30 cellular contexts compared by ENCODE assay signal in genomic region chr7:157485961-157486510, GRCh38.
"Had no signal": no experiment of that assay in that cellular context is flagged by ENCODE, and none has a peak within 500 bp of the region (broad histone marks: within the 10 kb centered on the region; RNA-seq: fewer than 3 reads in every experiment).

No MANE protein-coding gene starts in this region.

- H3K27ac ChIP-seq: cardiac muscle cell, colonic mucosa, dorsolateral prefrontal cortex, pancreas, prostate gland, thyroid gland, upper lobe of left lung, WERI-Rb-1 had no signal

- DNase-seq: activated CD4-positive, alpha-beta T cell treated with anti-CD3 and anti-CD28 coated beads for 48 hours; activated naive CD4-positive, alpha-beta T cell treated with Interleukin-2 at 50 U/mL for 16 hours; anterior cingulate cortex; cerebellar nuclear complex; colonic mucosa; dorsolateral prefrontal cortex; effector memory CD8-positive, alpha-beta T cell; foreskin fibroblast; hypothalamus; immature natural killer cell; natural killer cell; retina; small intestine; stimulated activated CD4-positive, alpha-beta T cell treated with anti-CD3 and anti-CD28 coated beads, Interleukin-1b, Interleukin-23, amount 100 ng/mL, for 48 hours; stimulated activated CD4-positive, alpha-beta T cell treated with anti-CD3 and anti-CD28 coated beads, Interleukin-4, amount 100 ng/mL, for 4 hours; stimulated activated CD8-positive, alpha-beta memory T cell treated with anti-CD3 and anti-CD28 coated beads, Interleukin-4, amount 100 ng/mL, for 48 hours; stimulated activated naive CD8-positive, alpha-beta T cell treated with anti-CD3 and anti-CD28 coated beads, Interleukin-15, amount 100 ng/mL, for 72 hours; T-helper 9 cell; thyroid gland; upper lobe of left lung; WERI-Rb-1 had no signal

- H3K9me3 ChIP-seq: colonic mucosa, pancreas, prostate gland, thyroid gland had no signal

- H3K4me3 ChIP-seq: cardiac muscle cell, colonic mucosa, dorsolateral prefrontal cortex, pancreas, prostate gland, thyroid gland, upper lobe of left lung had no signal

- H3K9me3 Mint-ChIP-seq: effector memory CD8-positive, alpha-beta T cell; natural killer cell; stimulated activated naive CD8-positive, alpha-beta T cell treated with anti-CD3 and anti-CD28 coated beads, Interleukin-15, amount 100 ng/mL, for 72 hours had no signal

- H3K4me1 ChIP-seq: colonic mucosa, pancreas, prostate gland, thyroid gland, upper lobe of left lung had no signal

- H3K27me3 ChIP-seq: cardiac muscle cell, colonic mucosa, pancreas, thyroid gland, upper lobe of left lung had no signal

- H3K27ac Mint-ChIP-seq: activated naive CD8-positive, alpha-beta T cell; effector memory CD8-positive, alpha-beta T cell; immature natural killer cell; natural killer cell; stimulated activated memory B cell treated with anti-CD40 and anti-IgM and Interleukin-4, amounts not matched to agents 10 μg/mL and 1 μg/mL and 100 μg/mL, for 72 hours; stimulated activated naive CD8-positive, alpha-beta T cell treated with anti-CD3 and anti-CD28 coated beads, Interleukin-15, amount 100 ng/mL, for 72 hours had no signal

- H3K36me3 Mint-ChIP-seq: activated naive CD8-positive, alpha-beta T cell; immature natural killer cell; natural killer cell; stimulated activated memory B cell treated with anti-CD40 and anti-IgM and Interleukin-4, amounts not matched to agents 10 μg/mL and 1 μg/mL and 100 μg/mL, for 72 hours had no signal

- H3K27me3 Mint-ChIP-seq: activated naive CD8-positive, alpha-beta T cell; stimulated activated naive CD8-positive, alpha-beta T cell treated with anti-CD3 and anti-CD28 coated beads, Interleukin-15, amount 100 ng/mL, for 72 hours had no signal

- ATAC-seq: activated CD4-positive, CD25-positive, alpha-beta regulatory T cell treated with anti-CD3 and anti-CD28 coated beads, Interleukin-2, amount 50 U/mL, for 24 hours; esophagus mucosa; natural killer cell; pancreas; sciatic nerve; stimulated activated memory B cell treated with anti-CD40 and anti-IgM and Interleukin-4, amounts not matched to agents 10 μg/mL and 1 μg/mL and 100 μg/mL, for 72 hours; stimulated activated naive CD8-positive, alpha-beta T cell treated with anti-CD3 and anti-CD28 coated beads, Interleukin-15, amount 100 ng/mL, for 72 hours had no signal

- H3K4me3 Mint-ChIP-seq: activated CD4-positive, alpha-beta memory T cell treated with anti-CD3 and anti-CD28 coated beads, Interleukin-2, amount 10 ng/mL, durations not matched to agents 7 days and 5 days; activated naive CD8-positive, alpha-beta T cell; effector memory CD8-positive, alpha-beta T cell; immature natural killer cell; natural killer cell; stimulated activated memory B cell treated with anti-CD40 and anti-IgM and Interleukin-4, amounts not matched to agents 10 μg/mL and 1 μg/mL and 100 μg/mL, for 72 hours; stimulated activated naive CD8-positive, alpha-beta T cell treated with anti-CD3 and anti-CD28 coated beads, Interleukin-15, amount 100 ng/mL, for 72 hours had no signal

- H3K36me3 ChIP-seq: cardiac muscle cell, colonic mucosa, pancreas, prostate gland, thyroid gland, upper lobe of left lung, WERI-Rb-1 had no signal
